Comparison of ENCODE assay signal across 31 cellular contexts in genomic region chr15:45212493-45212892, GRCh38. TPM values are rescaled to one million over a fixed set of nuclear protein-coding genes. Genes with fewer than 3 reads are reported as not detected.
"Had no signal": no experiment of that assay in that cellular context is flagged by ENCODE, and none has a peak within 500 bp of the region (broad histone marks: within the 10 kb centered on the region; RNA-seq: fewer than 3 reads in every experiment).

No MANE protein-coding gene starts in this region.

- FAIRE-seq: urothelium cell line had no signal

- DNase-seq: stimulated activated CD4-positive, alpha-beta T cell treated with anti-CD3 and anti-CD28 coated beads, Interleukin-2, amount 100 ng/mL, for 48 hours; stimulated activated CD4-positive, alpha-beta T cell treated with anti-CD3 and anti-CD28 coated beads, Interleukin-4, amount 100 ng/mL, for 1 hour; stimulated activated CD4-positive, alpha-beta T cell treated with anti-CD3 and anti-CD28 coated beads, Interleukin-4, amount 100 ng/mL, for 24 hours; stimulated activated CD4-positive, alpha-beta T cell treated with anti-CD3 and anti-CD28 coated beads, Interleukin-4, amount 100 ng/mL, for 4 hours; stimulated activated CD8-positive, alpha-beta memory T cell treated with anti-CD3 and anti-CD28 coated beads, Interleukin-4, amount 100 ng/mL, for 48 hours; stimulated activated naive B cell treated with anti-CD40 and anti-IgM and Interleukin-4, amounts not matched to agents 10 μg/mL and 1 μg/mL and 100 μg/mL, for 72 hours; stimulated activated naive CD4-positive, alpha-beta T cell; stimulated activated naive CD4-positive, alpha-beta T cell treated with Interleukin-2 at 50 U/mL for 16 hours; stimulated activated naive CD8-positive, alpha-beta T cell treated with anti-CD3 and anti-CD28 coated beads, Interleukin-15, amount 100 ng/mL, for 72 hours; stimulated activated naive CD8-positive, alpha-beta T cell treated with anti-CD3 and anti-CD28 coated beads, Interleukin-15, Interleukin-2, amounts not matched to agents 100 U/mL and 50 U/mL, for 24 hours; stomach; substantia nigra; testis; thyroid gland; tibial artery; transverse colon; trophoblast cell; upper lobe of left lung; upper lobe of right lung; uterus had no signal

- ATAC-seq: stimulated activated effector memory CD8-positive, alpha-beta T cell treated with anti-CD3 and anti-CD28 coated beads, Interleukin-12 subunit alpha, Interleukin-12 subunit beta, amount 100 ng/mL, for 72 hours; stimulated activated memory B cell treated with anti-CD40 and anti-IgM and Interleukin-4, amounts not matched to agents 10 μg/mL and 1 μg/mL and 100 μg/mL, for 72 hours; stimulated activated naive B cell treated with anti-CD40 and anti-IgM and Interleukin-4, amounts not matched to agents 10 μg/mL and 1 μg/mL and 100 μg/mL, for 72 hours; stimulated activated naive CD8-positive, alpha-beta T cell treated with anti-CD3 and anti-CD28 coated beads, Interleukin-15, amount 100 ng/mL, for 72 hours; stimulated activated naive CD8-positive, alpha-beta T cell treated with anti-CD3 and anti-CD28 coated beads, Interleukin-15, Interleukin-2, amounts not matched to agents 100 U/mL and 50 U/mL, for 24 hours; upper lobe of right lung had no signal

- H3K4me1 ChIP-seq: suprapubic skin, testis, tibial artery, tibial nerve, upper lobe of left lung, upper lobe of right lung, uterus, vagina had no signal

- H3K4me3 ChIP-seq: stomach, suprapubic skin, testis, thoracic aorta, thyroid gland, tibial artery, tibial nerve, transverse colon, upper lobe of left lung, upper lobe of right lung, uterus, vagina had no signal

- H3K36me3 ChIP-seq: stomach, suprapubic skin, thoracic aorta, thyroid gland, tibial artery, tibial nerve, transverse colon, upper lobe of left lung, upper lobe of right lung, uterus, vagina had no signal

- H3K9me3 ChIP-seq: stomach, suprapubic skin, testis, thoracic aorta, thyroid gland, tibial artery, tibial nerve, transverse colon, upper lobe of left lung, upper lobe of right lung, uterus, vagina had no signal

- H3K27ac ChIP-seq: stomach, suprapubic skin, testis, thoracic aorta, thyroid gland, tibial artery, tibial nerve, transverse colon, upper lobe of left lung, upper lobe of right lung, uterus, vagina had no signal

- H3K27me3 ChIP-seq: stomach, suprapubic skin, testis, thyroid gland, tibial nerve, transverse colon, upper lobe of left lung, upper lobe of right lung, uterus, vagina had no signal

RNA-seq across cellular contexts. Expression of gene SLC28A2, which starts 39.5 kb away (rescaled TPM):
- total RNA-seq: subcutaneous adipose tissue, suprapubic skin, temporal lobe, thoracic aorta, thyroid gland, tibial nerve, ureter, urinary bladder, uterus, vagina had no signal
- polyA plus RNA-seq: urinary bladder had no signal
